ENCODE assay signal across 8 cellular contexts in genomic region chr3:14319654-14320182, GRCh38.
DNase-seq lines count a peak whose midpoint lies in the region; ATAC-seq and TF ChIP-seq lines count a peak whose summit lies in the region.

No MANE protein-coding gene starts in this region.

- ATAC-seq in GM18519 (IDR thresholded peaks at IDR 0.05; ENCODE audit: low FRiP score, unreplicated experiment) (peak; percentile 96), HG02938 (IDR thresholded peaks at IDR 0.05; ENCODE audit: unreplicated experiment) (peak; percentile 95)

- peak overlapping the region; percentile 6 to 70 (median 48); a peak in 17 of 22 replicates for H3K27ac ChIP-seq in BLaER1 treated with 17β-estradiol and CSF1 and Interleukin-3, amounts not matched to agents 10 nM and 100 nM
- no peak overlapping the region for H3K27ac ChIP-seq in esophagus squamous epithelium

- H3K9me3 ChIP-seq in BLaER1 treated with 17β-estradiol and CSF1 and Interleukin-3, amounts not matched to agents 10 nM and 100 nM (replicated peaks in 1 of 11) = peaks cover 0 to 11% (median 6%) of the 10 kb centered on the region in 11 experiments; a peak in 6 of 22 replicates
- peaks cover 0 to 5% (median 0%) of the 10 kb centered on the region in 3 donors for H3K9me3 ChIP-seq in esophagus squamous epithelium

- TF ChIP-seq POLR2A in esophagus squamous epithelium (IDR thresholded peaks at IDR 0.05) = no peak

- TF ChIP-seq CTCF in astrocyte of the cerebellum (IDR thresholded peaks at IDR 0.05; ENCODE audit: low read depth, low read length, missing control alignments) (no peak), esophagus squamous epithelium (IDR thresholded peaks at IDR 0.05) (no peak)

- H3K4me3 ChIP-seq in BLaER1 treated with 17β-estradiol and CSF1 and Interleukin-3, amounts not matched to agents 10 nM and 100 nM = peak overlapping the region in 8 of 10 experiments; percentile 1 to 50 (median 32); a peak in 9 of 20 replicates
- H3K4me3 ChIP-seq in astrocyte of the cerebellum (ENCODE audit: low read depth, low read length) = no peak overlapping the region
- H3K4me3 ChIP-seq in esophagus squamous epithelium = peak overlapping the region in 1 of 4 donors; percentile 23

- peak; percentile 32 for DNase-seq in NCI-H460 (ENCODE audit: extremely low read depth, low read depth)
- peak; percentile 22 for DNase-seq in astrocyte of the cerebellum (ENCODE audit: low read depth)
- peak; percentile 49 for DNase-seq in left kidney (ENCODE audit: low read depth, low spot score)
- DNase-seq in esophagus squamous epithelium (lab: John Stamatoyannopoulos, UW) = no peak
- no peak for DNase-seq in dedifferentiated amniotic fluid mesenchymal stem cell (ENCODE audit: extremely low spot score)

- H3K27me3 ChIP-seq in BLaER1 treated with 17β-estradiol and CSF1 and Interleukin-3, amounts not matched to agents 10 nM and 100 nM = no peaks in the 10 kb centered on the region
- H3K27me3 ChIP-seq in esophagus squamous epithelium = peaks cover 0 to 27% (median 0%) of the 10 kb centered on the region in 4 donors

- no peaks in the 10 kb centered on the region; a peak in 1 of 22 replicates for H4K20me1 ChIP-seq in BLaER1 treated with 17β-estradiol and CSF1 and Interleukin-3, amounts not matched to agents 10 nM and 100 nM

- no peaks in the 10 kb centered on the region for H3K36me3 ChIP-seq in BLaER1 treated with 17β-estradiol and CSF1 and Interleukin-3, amounts not matched to agents 10 nM and 100 nM
- no peaks in the 10 kb centered on the region for H3K36me3 ChIP-seq in esophagus squamous epithelium

- in situ Hi-C loops in astrocyte of the cerebellum (cut with HindIII; ENCODE audit: low sequenced_read_pairs) = no loop called here

- H3K9ac ChIP-seq in BLaER1 treated with 17β-estradiol and CSF1 and Interleukin-3, amounts not matched to agents 10 nM and 100 nM = peak overlapping the region in 2 of 11 experiments; percentile 12 to 15; a peak in 3 of 22 replicates

- H3K4me2 ChIP-seq in BLaER1 treated with 17β-estradiol and CSF1 and Interleukin-3, amounts not matched to agents 10 nM and 100 nM = peak overlapping the region; percentile 27 to 73 (median 48); a peak in 20 of 22 replicates

- H3K4me1 ChIP-seq in BLaER1 treated with 17β-estradiol and CSF1 and Interleukin-3, amounts not matched to agents 10 nM and 100 nM = peaks cover 16 to 37% (median 21%) of the 10 kb centered on the region in 10 experiments
- H3K4me1 ChIP-seq in esophagus squamous epithelium = peaks cover 0 to 7% (median 0%) of the 10 kb centered on the region in 3 donors

- 58 to 72% methylated on average over 2 to 3 of the region's 3 CpGs for WGBS in esophagus squamous epithelium, 2 donors

- intact Hi-C loops in esophagus squamous epithelium (cut with DNase I) = no loop called here

Comparison
In these comparisons a context has a peak if more than half of its experiments do, and no peak if none do; other contexts are left out.
1. H3K27ac ChIP-seq: peak in BLaER1 treated with 17β-estradiol and CSF1 and Interleukin-3, amounts not matched to agents 10 nM and 100 nM (11 of 11); none in esophagus squamous epithelium (0 of 4).
2. DNase-seq: peak in NCI-H460 (single experiment), astrocyte of the cerebellum (single experiment) and left kidney (single experiment); none in esophagus squamous epithelium (single experiment) and dedifferentiated amniotic fluid mesenchymal stem cell (single experiment).